8 cellular contexts compared by ENCODE assay signal in the genomic region with DNA sequence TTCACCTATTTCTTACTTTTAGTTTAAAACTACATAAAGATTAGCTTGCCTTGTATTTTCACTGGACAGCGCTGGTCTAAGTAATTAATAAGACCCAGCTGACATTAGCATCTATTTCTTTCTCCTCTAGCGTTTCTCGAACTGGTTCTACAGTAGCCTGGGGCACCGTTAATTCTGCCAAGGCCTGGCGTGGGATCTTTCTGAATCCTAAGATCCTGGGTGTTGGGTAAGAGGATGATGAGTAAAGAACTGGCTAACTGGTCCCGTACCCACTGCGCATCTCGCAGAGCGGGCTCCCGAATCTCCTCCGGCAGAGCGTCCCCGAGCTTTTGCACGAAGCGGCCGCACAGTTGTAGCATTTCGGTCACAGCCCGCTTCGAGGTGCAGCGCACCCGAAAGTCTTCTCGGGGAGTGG. TPM values are rescaled to one million over a fixed set of nuclear protein-coding genes. Genes with fewer than 3 reads are reported as not detected.
DNase-seq lines count a peak whose midpoint lies in the region; ATAC-seq and TF ChIP-seq lines count a peak whose summit lies in the region.

No MANE protein-coding gene starts in this region.

- peak; percentile 25 for ATAC-seq in GM19397 (IDR thresholded peaks at IDR 0.05; ENCODE audit: unreplicated experiment)
- peak; percentile 33 for ATAC-seq in HG03439 (IDR thresholded peaks at IDR 0.05; ENCODE audit: unreplicated experiment)

- peak overlapping the region; percentile 95 for H3K9ac ChIP-seq in mucosa of stomach (ENCODE audit: low read length)

- no peak for TF ChIP-seq POLR2A in Peyer's patch (IDR thresholded peaks at IDR 0.05)

- no peaks in the 10 kb centered on the region for H3K27me3 ChIP-seq in Peyer's patch
- no peaks in the 10 kb centered on the region for H3K27me3 ChIP-seq in effector memory CD4-positive, alpha-beta T cell (replicated peaks; ENCODE audit: control insufficient read depth, insufficient read depth, low read length, poor library complexity, severe bottlenecking)
- no peaks in the 10 kb centered on the region for H3K27me3 ChIP-seq in mucosa of stomach (ENCODE audit: control insufficient read depth, insufficient read depth, low read length)

- H3K4me3 ChIP-seq in Peyer's patch (peak overlapping the region; percentile 54 to 91 (median 80)), mucosa of stomach (ENCODE audit: low read length) (peak overlapping the region; percentile 83)
- peak overlapping the region; percentile 99 for H3K4me3 ChIP-seq in effector memory CD4-positive, alpha-beta T cell (ENCODE audit: insufficient read depth, low read depth, low read length, poor library complexity, severe bottlenecking)

- H3K36me3 ChIP-seq in Peyer's patch (peaks cover 0 to 8% (median 0%) of the 10 kb centered on the region in 3 donors), mucosa of stomach (ENCODE audit: control insufficient read depth, insufficient read depth, low read length) (no peaks in the 10 kb centered on the region)
- no peaks in the 10 kb centered on the region for H3K36me3 ChIP-seq in effector memory CD4-positive, alpha-beta T cell (ENCODE audit: control insufficient read depth, insufficient read depth, low read length)

- H3K27ac ChIP-seq in Peyer's patch: peak overlapping the region; percentile 87 to 91 (median 88)
- H3K27ac ChIP-seq in effector memory CD4-positive, alpha-beta T cell (ENCODE audit: insufficient read depth, low read length, poor library complexity, severe bottlenecking): peak overlapping the region; percentile 76

- TF ChIP-seq CTCF in Peyer's patch (IDR thresholded peaks at IDR 0.05): no peak

- H3K4me1 ChIP-seq in Peyer's patch (peaks cover 0 to 30% (median 4%) of the 10 kb centered on the region in 4 donors), mucosa of stomach (ENCODE audit: control insufficient read depth, insufficient read depth, low read length) (peaks cover 11% of the 10 kb centered on the region)
- peaks cover 13% of the 10 kb centered on the region for H3K4me1 ChIP-seq in effector memory CD4-positive, alpha-beta T cell (ENCODE audit: control insufficient read depth, insufficient read depth, low read length, poor library complexity, severe bottlenecking)

- peak; percentile 92 for DNase-seq in DMS153 treated with DMSO at 0.1 percent for 48 hours (lab: John Stamatoyannopoulos, UW; ENCODE audit: unreplicated experiment)
- no peak for DNase-seq in Peyer's patch
- DNase-seq in effector memory CD4-positive, alpha-beta T cell: no peak
- DNase-seq in cortex of kidney (lab: John Stamatoyannopoulos, UW): no peak
- DNase-seq in central memory CD4-positive, alpha-beta T cell: no peak

- no peaks in the 10 kb centered on the region for H3K9me3 ChIP-seq in Peyer's patch
- no peaks in the 10 kb centered on the region for H3K9me3 ChIP-seq in effector memory CD4-positive, alpha-beta T cell (ENCODE audit: control insufficient read depth, low read length)
- H3K9me3 ChIP-seq in mucosa of stomach (ENCODE audit: control insufficient read depth, low read length): no peaks in the 10 kb centered on the region

RNA-seq across cellular contexts. Expression of a gene that starts 0.3 kb away (rescaled TPM):
- 10 to 100 TPM; 29.2 to 61.9 (median 39.0) TPM for total RNA-seq in Peyer's patch

RNA-seq across cellular contexts. Expression of a gene that starts 0.4 kb away (rescaled TPM):
- total RNA-seq in Peyer's patch: 10 to 100 TPM in 2 of 4 donors, 1 to 10 TPM in 2; 5.8 to 22.3 (median 12.8) TPM

RNA-seq across cellular contexts. Expression of a gene that starts 56.2 kb away (rescaled TPM):
- not detected for total RNA-seq in Peyer's patch
